ENCODE assay signal across 8 cellular contexts in the genomic region with DNA sequence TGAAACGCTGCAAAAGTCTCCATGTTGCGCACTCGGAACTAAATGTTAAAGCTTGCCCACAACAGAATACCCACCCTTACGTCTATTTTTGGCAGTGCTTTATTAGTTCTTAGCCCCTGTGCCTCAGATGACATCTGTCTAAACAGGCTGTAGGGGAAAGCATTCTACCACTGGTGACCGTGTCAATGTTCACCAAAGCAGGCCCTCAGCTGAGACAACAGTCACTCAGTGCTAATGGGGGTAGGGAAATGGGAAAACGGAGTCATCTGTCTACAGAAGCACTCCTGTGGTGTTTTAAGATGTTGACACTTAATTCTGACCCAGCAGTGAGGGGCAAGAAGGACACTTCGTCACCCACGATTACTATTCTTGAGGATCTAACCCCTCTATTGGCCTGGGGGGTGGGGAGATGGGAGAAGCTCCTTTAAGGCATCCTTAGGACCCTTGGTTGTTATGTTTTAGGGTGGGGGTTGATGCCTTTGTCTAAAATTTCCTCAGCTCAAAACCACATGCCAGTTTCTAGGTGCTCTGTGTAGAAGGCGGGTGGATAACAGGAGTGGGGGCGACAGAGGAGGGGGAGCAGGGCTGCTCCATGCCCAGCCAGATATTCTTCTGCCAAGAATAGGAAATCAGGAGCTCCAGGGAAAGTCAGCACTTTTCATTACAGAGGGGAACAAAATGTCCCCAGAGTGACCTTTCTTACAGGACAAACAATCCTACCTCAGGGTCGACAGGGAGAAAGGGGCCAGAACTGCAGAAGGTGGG. TPM values are rescaled to one million over a fixed set of nuclear protein-coding genes. Genes with fewer than 3 reads are reported as not detected.
A peak's percentile ranks its signal among the peaks of the same experiment; 100 is the strongest.
DNase-seq lines count a peak whose midpoint lies in the region; TF ChIP-seq lines count a peak whose summit lies in the region.
"Had no signal": no experiment of that assay in that cellular context is flagged by ENCODE, and none has a peak within 500 bp of the region (broad histone marks: within the 10 kb centered on the region; RNA-seq: fewer than 3 reads in every experiment).

No MANE protein-coding gene starts in this region.

- H2BK12ac ChIP-seq in trophoblast cell (ENCODE audit: low read length) = peak overlapping the region; percentile 26

- H3K4me3 ChIP-seq in MG63 = peak overlapping the region; percentile 50
- H3K4me3 ChIP-seq in epithelial cell of proximal tubule (ENCODE audit: low read depth, low read length) = peak overlapping the region; percentile 67
- H3K4me3 ChIP-seq in trophoblast cell (ENCODE audit: low read depth, low read length) = no peak overlapping the region

- H4K8ac ChIP-seq in trophoblast cell (ENCODE audit: low read depth, low read length) = no peak overlapping the region

- H3K14ac ChIP-seq in trophoblast cell (ENCODE audit: low read length) = peak overlapping the region; percentile 24

- H3K27ac ChIP-seq in trophoblast cell (ENCODE audit: low read depth, low read length) = peak overlapping the region; percentile 95
- H3K27ac ChIP-seq: KMS-11 had no signal

- H4K91ac ChIP-seq in trophoblast cell (ENCODE audit: low read depth, low read length) = peak overlapping the region; percentile 36

- peak overlapping the region; percentile 68 for H3K4me2 ChIP-seq in trophoblast cell (ENCODE audit: low read length)
- H3K4me2 ChIP-seq: KMS-11 had no signal

- H3K36me3 ChIP-seq in MG63 (peaks cover 34% of the 10 kb centered on the region), trophoblast cell (ENCODE audit: control insufficient read depth in 1 of 2, insufficient read depth in 2 of 2, low read length in 2 of 2) (peaks cover 5 to 6% of the 10 kb centered on the region in 2 experiments)

- peaks cover 10% of the 10 kb centered on the region for H3K79me1 ChIP-seq in trophoblast cell (ENCODE audit: low read length)

- H3K9me3 ChIP-seq in MG63 (no peaks in the 10 kb centered on the region), trophoblast cell (ENCODE audit: insufficient read depth, low read depth, low read length) (peaks cover 5% of the 10 kb centered on the region)

- no peak overlapping the region for H3K23ac ChIP-seq in trophoblast cell (ENCODE audit: low read length)

- H3K4me1 ChIP-seq in trophoblast cell (ENCODE audit: control insufficient read depth in 1 of 2, insufficient read depth in 2 of 2, low read length in 2 of 2) = peaks cover 33 to 36% of the 10 kb centered on the region in 2 experiments

- H3K9ac ChIP-seq in trophoblast cell (ENCODE audit: low read length) = no peak overlapping the region
- H3K9ac ChIP-seq: KMS-11 had no signal

- H4K12ac ChIP-seq in trophoblast cell (ENCODE audit: low read depth, low read length) = no peak overlapping the region

- H3K27me3 ChIP-seq in MG63 = no peaks in the 10 kb centered on the region
- no peaks in the 10 kb centered on the region for H3K27me3 ChIP-seq in trophoblast cell (ENCODE audit: insufficient read depth, low read length)

- WGBS in trophoblast cell (ENCODE audit: extremely low coverage, insufficient coverage, insufficient read length) = no CpG with 5 or more reads among the region's 11 CpGs

- H2AFZ ChIP-seq in trophoblast cell (ENCODE audit: insufficient read depth, low read length, poor library complexity) = no peak overlapping the region

- H3K4ac ChIP-seq in trophoblast cell (ENCODE audit: low read depth, low read length) = no peak overlapping the region

- DNase-seq in MG63 = no peak
- DNase-seq in epithelial cell of proximal tubule (ENCODE audit: low read depth) = no peak
- DNase-seq in trophoblast cell = no peak
- DNase-seq in HT-29 (ENCODE audit: low spot score) = no peak
- DNase-seq in NCI-H1105 (lab: John Stamatoyannopoulos, UW) = no peak
- no peak for DNase-seq in SW 1271 (lab: John Stamatoyannopoulos, UW)
- DNase-seq: H9 had no signal

- peak overlapping the region; percentile 61 for H2BK5ac ChIP-seq in trophoblast cell (ENCODE audit: low read depth, low read length, poor library complexity)

- H2AK5ac ChIP-seq in trophoblast cell (ENCODE audit: low read length) = no peak overlapping the region

- TF ChIP-seq CTCF in epithelial cell of proximal tubule (conservative IDR thresholded peaks at IDR 0.05; ENCODE audit: low read depth, low read length) = no peak

- peak overlapping the region; percentile 44 for H2BK120ac ChIP-seq in trophoblast cell (ENCODE audit: insufficient read depth, low read length, poor library complexity)

- peaks cover 2% of the 10 kb centered on the region for H3K79me2 ChIP-seq in trophoblast cell (ENCODE audit: control insufficient read depth, insufficient read depth, low read length, poor library complexity)

- no peak overlapping the region for H3K18ac ChIP-seq in trophoblast cell (ENCODE audit: low read length)

RNA-seq across cellular contexts. Expression of a gene that starts 15.6 kb away (rescaled TPM):
- not detected in 2 replicates for total RNA-seq in MG63 (2014; rRNA removed; shearing (Covaris generic); ENCODE audit: low replicate concordance)
- not detected in 2 replicates for total RNA-seq in epithelial cell of proximal tubule
- polyA plus RNA-seq in trophoblast cell (2013) = not detected in 2 replicates
- not detected in 2 replicates for total RNA-seq in HT-29 (2014; rRNA removed; shearing (Covaris generic))
- total RNA-seq: H9 had no signal

RNA-seq across cellular contexts. Expression of a gene that starts 19.3 kb away (rescaled TPM):
- total RNA-seq in MG63 (2014; rRNA removed; shearing (Covaris generic); ENCODE audit: low replicate concordance) = 2.1 TPM in 1 of 2 replicates, not detected in the other
- total RNA-seq in epithelial cell of proximal tubule = 0.63 and 1.1 TPM in 2 replicates
- 3.2 and 3.3 TPM in 2 replicates for polyA plus RNA-seq in trophoblast cell (2013)
- total RNA-seq in HT-29 (2014; rRNA removed; shearing (Covaris generic)) = 2.2 and 4.4 TPM in 2 replicates

RNA-seq across cellular contexts. Expression of a gene that starts 21.5 kb away (rescaled TPM):
- total RNA-seq in MG63 (2014; rRNA removed; shearing (Covaris generic); ENCODE audit: low replicate concordance) = not detected in 2 replicates
- total RNA-seq in epithelial cell of proximal tubule = 0.87 and 1.8 TPM in 2 replicates
- 1.3 and 1.8 TPM in 2 replicates for polyA plus RNA-seq in trophoblast cell (2013)
- 0.47 and 0.56 TPM in 2 replicates for total RNA-seq in HT-29 (2014; rRNA removed; shearing (Covaris generic))

RNA-seq across cellular contexts. Expression of a gene that starts 27.8 kb away (rescaled TPM):
- 8.5 and 23.3 TPM in 2 replicates for total RNA-seq in MG63 (2014; rRNA removed; shearing (Covaris generic); ENCODE audit: low replicate concordance)
- 18.6 and 21.8 TPM in 2 replicates for total RNA-seq in epithelial cell of proximal tubule
- 40.9 and 41.2 TPM in 2 replicates for polyA plus RNA-seq in trophoblast cell (2013)
- 13.3 and 14.8 TPM in 2 replicates for total RNA-seq in HT-29 (2014; rRNA removed; shearing (Covaris generic))

RNA-seq across cellular contexts. Expression of a gene that starts 45.2 kb away (rescaled TPM):
- total RNA-seq in MG63 (2014; rRNA removed; shearing (Covaris generic); ENCODE audit: low replicate concordance) = 1.8 and 13.6 TPM in 2 replicates
- total RNA-seq in epithelial cell of proximal tubule = 660 and 1,105 TPM in 2 replicates
- polyA plus RNA-seq in trophoblast cell (2013) = 42.9 and 51.1 TPM in 2 replicates
- 6.4 and 9.9 TPM in 2 replicates for total RNA-seq in HT-29 (2014; rRNA removed; shearing (Covaris generic))
